ENCODE assay signal across 9 cellular contexts in genomic region chr6:52177961-52178360, GRCh38. TPM values are rescaled to one million over a fixed set of nuclear protein-coding genes. Genes with fewer than 3 reads are reported as not detected.
"Had no signal": no experiment of that assay in that cellular context is flagged by ENCODE, and none has a peak within 500 bp of the region (broad histone marks: within the 10 kb centered on the region; RNA-seq: fewer than 3 reads in every experiment).

No MANE protein-coding gene starts in this region.

- DNase-seq: H9, HCEC 1CT, KBM-7 had no signal

- H3K27ac ChIP-seq: HL-60 had no signal

- H3K4me3 ChIP-seq: GM23338 had no signal

- H3K4me2 ChIP-seq: GM23338 had no signal

- FAIRE-seq: H1, H54 had no signal

- ATAC-seq: GM23338 had no signal

- H2AFZ ChIP-seq: GM23338 had no signal

RNA-seq across cellular contexts. Expression of gene IL17A, which starts 8.2 kb away (rescaled TPM):
- total RNA-seq: GM23338, H1, H9, HT1080 had no signal
- polyA plus RNA-seq: GM23338, H1, IgD-negative memory B cell had no signal
